In the genomic region with DNA sequence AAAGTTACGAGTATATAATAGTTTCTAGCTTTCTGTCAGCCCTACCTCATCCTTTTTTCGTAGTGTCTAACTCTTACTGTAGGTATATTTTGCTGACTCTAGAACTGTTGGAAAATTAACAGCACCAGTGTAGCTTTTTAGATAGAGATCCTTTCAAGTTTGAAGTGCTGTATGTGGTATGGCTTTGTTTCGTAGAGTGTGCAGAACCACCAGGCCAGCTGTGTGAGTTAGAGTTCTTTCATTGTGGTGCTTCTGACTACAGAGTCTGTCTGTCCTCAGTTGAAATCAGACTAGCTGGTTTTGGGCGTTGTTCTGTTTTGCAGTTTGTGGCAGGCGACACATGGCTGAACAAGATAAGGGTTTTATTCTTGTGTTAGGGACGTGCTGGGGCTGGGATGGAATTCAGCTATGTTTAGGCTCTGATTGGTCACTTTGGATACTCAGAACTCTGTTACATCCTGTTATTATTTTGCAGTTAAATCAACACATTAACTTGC, we compare ENCODE assay signal across 9 cellular contexts. TPM values are rescaled to one million over a fixed set of nuclear protein-coding genes. Genes with fewer than 3 reads are reported as not detected.
DNase-seq lines count a peak whose midpoint lies in the region; ATAC-seq and TF ChIP-seq lines count a peak whose summit lies in the region.
"Had no signal": no experiment of that assay in that cellular context is flagged by ENCODE, and none has a peak within 500 bp of the region (broad histone marks: within the 10 kb centered on the region; RNA-seq: fewer than 3 reads in every experiment).

No MANE protein-coding gene starts in this region.

- H3K79me2 ChIP-seq in HCT116 (ENCODE audit: insufficient read depth, low read length): peaks cover 79% of the 10 kb centered on the region

- H3K4me3 ChIP-seq in HCT116 (replicated peaks in 1 of 2; ENCODE audit: low read depth in 1 of 2, low read length in 2 of 2): no peak overlapping the region
- peak overlapping the region; percentile 99 for H3K4me3 ChIP-seq in adipocyte (ENCODE audit: low read length)
- H3K4me3 ChIP-seq in skin epidermis: peak overlapping the region in 4 of 7 experiments; percentile 3 to 93 (median 84)

- DNase-seq in HCT116 (ENCODE audit: low read depth, low spot score): no peak
- peak; percentile 59 for DNase-seq in adipocyte (ENCODE audit: low read depth)
- DNase-seq in inferior parietal cortex (ENCODE audit: extremely low spot score): peak; percentile 71
- DNase-seq in NCI-H510A (lab: John Stamatoyannopoulos, UW): no peak
- no peak for DNase-seq in activated CD4-positive, alpha-beta T cell treated with anti-CD3 and anti-CD28 coated beads, Interleukin-2, amount 50 U/mL, for 1 hour
- no peak for DNase-seq in NCI-H2227 treated with DMSO at 0.1 percent for 48 hours (lab: John Stamatoyannopoulos, UW)
- DNase-seq: naive B cell had no signal

- CTCF ChIA-PET in HCT116 (lab: Charles Lee): interaction anchor here (0.6 kb wide), 1 partner anchor 68 kb away, joined by 3 read pairs; no protein-coding TSS in a partner anchor

- H3K4me2 ChIP-seq in HCT116 (ENCODE audit: low read length): peak overlapping the region; percentile 40

- no peak for ATAC-seq in HCT116
- ATAC-seq in HG02970 (IDR thresholded peaks at IDR 0.05; ENCODE audit: low FRiP score, unreplicated experiment): no peak

- H3K27me3 ChIP-seq in HCT116 (ENCODE audit: insufficient read depth, low read length): no peaks in the 10 kb centered on the region
- no peaks in the 10 kb centered on the region for H3K27me3 ChIP-seq in adipocyte (replicated peaks; ENCODE audit: control insufficient read depth, insufficient read depth, low read length)

- H3K9ac ChIP-seq in HCT116 (ENCODE audit: low read length) (no peak overlapping the region), adipocyte (ENCODE audit: low read length) (peak overlapping the region; percentile 98)

- no peaks in the 10 kb centered on the region for H3K9me2 ChIP-seq in HCT116 (ENCODE audit: insufficient read depth)

- TF ChIP-seq RAD21 in HCT116 (IDR thresholded peaks at IDR 0.05; ENCODE audit: low read depth): no peak

- H3K36me3 ChIP-seq in HCT116 (ENCODE audit: control insufficient read depth in 1 of 2, insufficient read depth in 2 of 2, low read length in 2 of 2) (no peaks in the 10 kb centered on the region), adipocyte (ENCODE audit: control insufficient read depth, insufficient read depth, low read length, severe bottlenecking) (no peaks in the 10 kb centered on the region)

- H3K27ac ChIP-seq in HCT116 (ENCODE audit: low read depth, low read length) (no peak overlapping the region), skin epidermis (peak overlapping the region in 14 of 21 experiments; percentile 1 to 99 (median 42))

- POLR2A ChIA-PET in HCT116 (lab: Charles Lee): no interaction called here

- no peak overlapping the region for H2AFZ ChIP-seq in HCT116 (ENCODE audit: low read depth, low read length, poor library complexity, severe bottlenecking)

- intact Hi-C loops in HCT116 (cut with micrococcal nuclease): loop anchor here (5.0 to 10.0 kb wide), 2 partner anchors 345 to 613 kb away; no protein-coding TSS in a partner anchor

- RAD21 ChIA-PET in HCT116 (lab: Charles Lee; ENCODE audit: low non-redundant PET in 1 of 2, low total read pairs in 2 of 2, uncharacterized antibody in 2 of 2, unreplicated experiment in 2 of 2): no interaction called here

- no peak for TF ChIP-seq CTCF in HCT116 (IDR thresholded peaks at IDR 0.05 in 2 of 3, conservative IDR thresholded peaks at IDR 0.05 in 1 of 3; ENCODE audit: borderline replicate concordance in 1 of 3, insufficient read depth in 1 of 3, low read depth in 2 of 3, low read length in 2 of 3)

- H3K4me1 ChIP-seq in HCT116 (ENCODE audit: control insufficient read depth in 1 of 2, insufficient read depth in 2 of 2, low read length in 2 of 2) (peaks cover 50 to 69% of the 10 kb centered on the region in 2 experiments), adipocyte (ENCODE audit: control insufficient read depth, insufficient read depth, low read length) (peaks cover 42% of the 10 kb centered on the region)

- BruUV-seq in HCT116 (replicated peaks; lab: Mats Ljungman, UMichigan): no TSS peak

- no peaks in the 10 kb centered on the region for H3K9me3 ChIP-seq in HCT116 (ENCODE audit: control insufficient read depth in 1 of 2, insufficient read depth in 1 of 2, low read depth in 1 of 2, low read length in 2 of 2)
- no peaks in the 10 kb centered on the region for H3K9me3 ChIP-seq in adipocyte (ENCODE audit: control insufficient read depth, low read length)

- TF ChIP-seq POLR2A in HCT116 (IDR thresholded peaks at IDR 0.05; ENCODE audit: borderline replicate concordance, extremely low read depth, insufficient read depth, insufficient read length): no peak

- H4K20me1 ChIP-seq in HCT116 (ENCODE audit: insufficient read depth): peaks cover 20% of the 10 kb centered on the region; the same call in 1 of the 2 replicates

TF ChIP-seq in HCT116, 20 proteins besides CTCF, POLR2A, EP300 and RAD21 (continues in another document):
- no peak for TF ChIP-seq ELF1 (IDR thresholded peaks at IDR 0.05; ENCODE audit: borderline replicate concordance, low read depth)
- TF ChIP-seq, protein P1, sequence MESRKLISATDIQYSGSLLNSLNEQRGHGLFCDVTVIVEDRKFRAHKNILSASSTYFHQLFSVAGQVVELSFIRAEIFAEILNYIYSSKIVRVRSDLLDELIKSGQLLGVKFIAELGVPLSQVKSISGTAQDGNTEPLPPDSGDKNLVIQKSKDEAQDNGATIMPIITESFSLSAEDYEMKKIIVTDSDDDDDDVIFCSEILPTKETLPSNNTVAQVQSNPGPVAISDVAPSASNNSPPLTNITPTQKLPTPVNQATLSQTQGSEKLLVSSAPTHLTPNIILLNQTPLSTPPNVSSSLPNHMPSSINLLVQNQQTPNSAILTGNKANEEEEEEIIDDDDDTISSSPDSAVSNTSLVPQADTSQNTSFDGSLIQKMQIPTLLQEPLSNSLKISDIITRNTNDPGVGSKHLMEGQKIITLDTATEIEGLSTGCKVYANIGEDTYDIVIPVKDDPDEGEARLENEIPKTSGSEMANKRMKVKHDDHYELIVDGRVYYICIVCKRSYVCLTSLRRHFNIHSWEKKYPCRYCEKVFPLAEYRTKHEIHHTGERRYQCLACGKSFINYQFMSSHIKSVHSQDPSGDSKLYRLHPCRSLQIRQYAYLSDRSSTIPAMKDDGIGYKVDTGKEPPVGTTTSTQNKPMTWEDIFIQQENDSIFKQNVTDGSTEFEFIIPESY (IDR thresholded peaks at IDR 0.05; ENCODE audit: extremely low read depth, insufficient replicate concordance, low read length): no peak
- TF ChIP-seq SRF (IDR thresholded peaks at IDR 0.05; ENCODE audit: low read depth): no peak
- TF ChIP-seq CBX3 (IDR thresholded peaks at IDR 0.05; ENCODE audit: low read depth): no peak
- no peak for TF ChIP-seq SP1 (IDR thresholded peaks at IDR 0.05; ENCODE audit: low read depth)
- no peak for TF ChIP-seq POLR2AphosphoS5 (IDR thresholded peaks at IDR 0.05; ENCODE audit: low read depth, low read length)
- no peak for TF ChIP-seq SIN3A (IDR thresholded peaks at IDR 0.05; ENCODE audit: low read depth)
- TF ChIP-seq YY1 (IDR thresholded peaks at IDR 0.05; ENCODE audit: extremely low read depth, insufficient replicate concordance, low read depth, low read length): no peak
- TF ChIP-seq ZFX (IDR thresholded peaks at IDR 0.05): no peak
- no peak for TF ChIP-seq ZNF274 (IDR thresholded peaks at IDR 0.05; ENCODE audit: low read depth, low read length)
- TF ChIP-seq, protein P2, sequence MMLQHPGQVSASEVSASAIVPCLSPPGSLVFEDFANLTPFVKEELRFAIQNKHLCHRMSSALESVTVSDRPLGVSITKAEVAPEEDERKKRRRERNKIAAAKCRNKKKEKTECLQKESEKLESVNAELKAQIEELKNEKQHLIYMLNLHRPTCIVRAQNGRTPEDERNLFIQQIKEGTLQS (IDR thresholded peaks at IDR 0.05): no peak
- TF ChIP-seq, protein P3, sequence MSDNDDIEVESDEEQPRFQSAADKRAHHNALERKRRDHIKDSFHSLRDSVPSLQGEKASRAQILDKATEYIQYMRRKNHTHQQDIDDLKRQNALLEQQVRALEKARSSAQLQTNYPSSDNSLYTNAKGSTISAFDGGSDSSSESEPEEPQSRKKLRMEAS (IDR thresholded peaks at IDR 0.05): no peak
- TF ChIP-seq EZH2 (IDR thresholded peaks at IDR 0.05): no peak
- no peak for TF ChIP-seq FOSL1 (IDR thresholded peaks at IDR 0.05; ENCODE audit: low read depth)
- TF ChIP-seq JUND (IDR thresholded peaks at IDR 0.05): no peak
- no peak for TF ChIP-seq TCF7L2 (IDR thresholded peaks at IDR 0.05; ENCODE audit: borderline replicate concordance, extremely low read depth, insufficient read depth, insufficient read length)
- TF ChIP-seq CEBPB (IDR thresholded peaks at IDR 0.05; ENCODE audit: low read depth): no peak
- TF ChIP-seq, protein P4, sequence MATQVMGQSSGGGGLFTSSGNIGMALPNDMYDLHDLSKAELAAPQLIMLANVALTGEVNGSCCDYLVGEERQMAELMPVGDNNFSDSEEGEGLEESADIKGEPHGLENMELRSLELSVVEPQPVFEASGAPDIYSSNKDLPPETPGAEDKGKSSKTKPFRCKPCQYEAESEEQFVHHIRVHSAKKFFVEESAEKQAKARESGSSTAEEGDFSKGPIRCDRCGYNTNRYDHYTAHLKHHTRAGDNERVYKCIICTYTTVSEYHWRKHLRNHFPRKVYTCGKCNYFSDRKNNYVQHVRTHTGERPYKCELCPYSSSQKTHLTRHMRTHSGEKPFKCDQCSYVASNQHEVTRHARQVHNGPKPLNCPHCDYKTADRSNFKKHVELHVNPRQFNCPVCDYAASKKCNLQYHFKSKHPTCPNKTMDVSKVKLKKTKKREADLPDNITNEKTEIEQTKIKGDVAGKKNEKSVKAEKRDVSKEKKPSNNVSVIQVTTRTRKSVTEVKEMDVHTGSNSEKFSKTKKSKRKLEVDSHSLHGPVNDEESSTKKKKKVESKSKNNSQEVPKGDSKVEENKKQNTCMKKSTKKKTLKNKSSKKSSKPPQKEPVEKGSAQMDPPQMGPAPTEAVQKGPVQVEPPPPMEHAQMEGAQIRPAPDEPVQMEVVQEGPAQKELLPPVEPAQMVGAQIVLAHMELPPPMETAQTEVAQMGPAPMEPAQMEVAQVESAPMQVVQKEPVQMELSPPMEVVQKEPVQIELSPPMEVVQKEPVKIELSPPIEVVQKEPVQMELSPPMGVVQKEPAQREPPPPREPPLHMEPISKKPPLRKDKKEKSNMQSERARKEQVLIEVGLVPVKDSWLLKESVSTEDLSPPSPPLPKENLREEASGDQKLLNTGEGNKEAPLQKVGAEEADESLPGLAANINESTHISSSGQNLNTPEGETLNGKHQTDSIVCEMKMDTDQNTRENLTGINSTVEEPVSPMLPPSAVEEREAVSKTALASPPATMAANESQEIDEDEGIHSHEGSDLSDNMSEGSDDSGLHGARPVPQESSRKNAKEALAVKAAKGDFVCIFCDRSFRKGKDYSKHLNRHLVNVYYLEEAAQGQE (IDR thresholded peaks at IDR 0.05; ENCODE audit: low read depth): no peak
- TF ChIP-seq EZH2phosphoT487 (IDR thresholded peaks at IDR 0.05; ENCODE audit: borderline replicate concordance): no peak

RNA-seq across cellular contexts. Expression of a gene that starts 3.2 kb away (rescaled TPM):
- 81.4 TPM for total RNA-seq in HCT116 (2021; ENCODE audit: unreplicated experiment)
- polyA plus RNA-seq in HCT116 (2012): 27.4 and 29.4 TPM in 2 replicates

RNA-seq across cellular contexts. Expression of a gene that starts 14.3 kb away (rescaled TPM):
- 9.1 TPM for total RNA-seq in HCT116 (2021; ENCODE audit: unreplicated experiment)
- polyA plus RNA-seq in HCT116 (2012): 4.9 and 7.1 TPM in 2 replicates

Comparison
In these comparisons a context has a peak if more than half of its experiments do, and no peak if none do; other contexts are left out.
1. DNase-seq: peak in adipocyte (single experiment) and inferior parietal cortex (single experiment); none in HCT116 (single experiment), NCI-H510A (single experiment), activated CD4-positive, alpha-beta T cell treated with anti-CD3 and anti-CD28 coated beads, Interleukin-2, amount 50 U/mL, for 1 hour (single experiment) and NCI-H2227 treated with DMSO at 0.1 percent for 48 hours (single experiment).
2. H3K4me3 ChIP-seq: peak in adipocyte (single experiment) and skin epidermis (4 of 7); none in HCT116 (0 of 2).